1 cellular context compared by ENCODE assay signal in the genomic region with DNA sequence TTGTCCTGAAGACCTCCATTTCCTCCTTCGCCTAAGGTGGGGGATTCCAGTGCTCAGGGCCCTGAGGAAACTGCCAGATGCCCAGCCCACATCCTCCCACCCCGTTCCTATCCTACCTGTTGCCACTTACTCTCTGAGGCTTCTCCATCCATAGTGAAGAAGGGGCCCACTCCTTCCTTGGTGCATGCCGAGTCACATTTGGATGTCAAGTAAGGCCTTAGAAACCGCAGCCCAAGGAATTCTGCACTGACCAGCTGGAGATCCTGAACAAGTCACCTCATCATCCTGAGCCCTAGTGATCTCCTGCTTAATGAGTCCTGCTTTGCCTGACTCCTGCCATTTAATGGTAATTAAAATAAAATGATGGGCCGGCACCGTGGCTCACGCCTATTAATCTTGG.
TF ChIP-seq lines count a peak whose summit lies in the region.

No MANE protein-coding gene starts in this region.

TF ChIP-seq in HepG2, 621 proteins besides CTCF, POLR2A, EP300 and RAD21:
- TF ChIP-seq HCFC1 (IDR thresholded peaks at IDR 0.05; ENCODE audit: low read depth, low read length) (no peak), KDM3A (CRISPR knock-in tag; IDR thresholded peaks at IDR 0.05; ENCODE audit: low read depth) (no peak), HNRNPH1 (optimal IDR thresholded peaks at IDR 0.05; ENCODE audit: low read depth, low read length) (no peak)
- TF ChIP-seq, protein P1, sequence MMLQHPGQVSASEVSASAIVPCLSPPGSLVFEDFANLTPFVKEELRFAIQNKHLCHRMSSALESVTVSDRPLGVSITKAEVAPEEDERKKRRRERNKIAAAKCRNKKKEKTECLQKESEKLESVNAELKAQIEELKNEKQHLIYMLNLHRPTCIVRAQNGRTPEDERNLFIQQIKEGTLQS (CRISPR knock-in tag; IDR thresholded peaks at IDR 0.05): no peak
TF ChIP-seq in HepG2: peak in this region for 0.
